In the genomic region with DNA sequence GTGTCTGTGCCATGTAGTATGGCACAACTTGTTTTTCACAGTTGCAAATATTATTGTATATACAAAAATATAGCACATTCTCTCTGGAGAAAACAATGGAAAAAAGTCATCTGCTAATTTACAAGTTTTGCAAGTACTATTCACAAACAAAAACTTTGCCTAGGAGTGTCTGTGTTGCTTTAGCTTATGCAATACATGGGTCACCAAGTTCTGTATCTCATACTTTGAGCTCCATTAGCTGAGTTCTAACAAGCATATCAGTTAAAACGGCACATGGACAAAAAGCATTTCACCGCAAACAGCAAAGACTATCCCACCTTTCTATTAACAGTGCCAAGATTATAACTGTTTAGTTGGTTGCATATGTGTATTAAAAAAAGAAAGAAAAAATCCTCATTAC, we compare ENCODE assay signal across 1 cellular context.
TF ChIP-seq lines count a peak whose summit lies in the region.

No MANE protein-coding gene starts in this region.

TF ChIP-seq in GM23338, 12 proteins besides CTCF, POLR2A, EP300 and RAD21 (continued from another document):
- TF ChIP-seq, protein P1, sequence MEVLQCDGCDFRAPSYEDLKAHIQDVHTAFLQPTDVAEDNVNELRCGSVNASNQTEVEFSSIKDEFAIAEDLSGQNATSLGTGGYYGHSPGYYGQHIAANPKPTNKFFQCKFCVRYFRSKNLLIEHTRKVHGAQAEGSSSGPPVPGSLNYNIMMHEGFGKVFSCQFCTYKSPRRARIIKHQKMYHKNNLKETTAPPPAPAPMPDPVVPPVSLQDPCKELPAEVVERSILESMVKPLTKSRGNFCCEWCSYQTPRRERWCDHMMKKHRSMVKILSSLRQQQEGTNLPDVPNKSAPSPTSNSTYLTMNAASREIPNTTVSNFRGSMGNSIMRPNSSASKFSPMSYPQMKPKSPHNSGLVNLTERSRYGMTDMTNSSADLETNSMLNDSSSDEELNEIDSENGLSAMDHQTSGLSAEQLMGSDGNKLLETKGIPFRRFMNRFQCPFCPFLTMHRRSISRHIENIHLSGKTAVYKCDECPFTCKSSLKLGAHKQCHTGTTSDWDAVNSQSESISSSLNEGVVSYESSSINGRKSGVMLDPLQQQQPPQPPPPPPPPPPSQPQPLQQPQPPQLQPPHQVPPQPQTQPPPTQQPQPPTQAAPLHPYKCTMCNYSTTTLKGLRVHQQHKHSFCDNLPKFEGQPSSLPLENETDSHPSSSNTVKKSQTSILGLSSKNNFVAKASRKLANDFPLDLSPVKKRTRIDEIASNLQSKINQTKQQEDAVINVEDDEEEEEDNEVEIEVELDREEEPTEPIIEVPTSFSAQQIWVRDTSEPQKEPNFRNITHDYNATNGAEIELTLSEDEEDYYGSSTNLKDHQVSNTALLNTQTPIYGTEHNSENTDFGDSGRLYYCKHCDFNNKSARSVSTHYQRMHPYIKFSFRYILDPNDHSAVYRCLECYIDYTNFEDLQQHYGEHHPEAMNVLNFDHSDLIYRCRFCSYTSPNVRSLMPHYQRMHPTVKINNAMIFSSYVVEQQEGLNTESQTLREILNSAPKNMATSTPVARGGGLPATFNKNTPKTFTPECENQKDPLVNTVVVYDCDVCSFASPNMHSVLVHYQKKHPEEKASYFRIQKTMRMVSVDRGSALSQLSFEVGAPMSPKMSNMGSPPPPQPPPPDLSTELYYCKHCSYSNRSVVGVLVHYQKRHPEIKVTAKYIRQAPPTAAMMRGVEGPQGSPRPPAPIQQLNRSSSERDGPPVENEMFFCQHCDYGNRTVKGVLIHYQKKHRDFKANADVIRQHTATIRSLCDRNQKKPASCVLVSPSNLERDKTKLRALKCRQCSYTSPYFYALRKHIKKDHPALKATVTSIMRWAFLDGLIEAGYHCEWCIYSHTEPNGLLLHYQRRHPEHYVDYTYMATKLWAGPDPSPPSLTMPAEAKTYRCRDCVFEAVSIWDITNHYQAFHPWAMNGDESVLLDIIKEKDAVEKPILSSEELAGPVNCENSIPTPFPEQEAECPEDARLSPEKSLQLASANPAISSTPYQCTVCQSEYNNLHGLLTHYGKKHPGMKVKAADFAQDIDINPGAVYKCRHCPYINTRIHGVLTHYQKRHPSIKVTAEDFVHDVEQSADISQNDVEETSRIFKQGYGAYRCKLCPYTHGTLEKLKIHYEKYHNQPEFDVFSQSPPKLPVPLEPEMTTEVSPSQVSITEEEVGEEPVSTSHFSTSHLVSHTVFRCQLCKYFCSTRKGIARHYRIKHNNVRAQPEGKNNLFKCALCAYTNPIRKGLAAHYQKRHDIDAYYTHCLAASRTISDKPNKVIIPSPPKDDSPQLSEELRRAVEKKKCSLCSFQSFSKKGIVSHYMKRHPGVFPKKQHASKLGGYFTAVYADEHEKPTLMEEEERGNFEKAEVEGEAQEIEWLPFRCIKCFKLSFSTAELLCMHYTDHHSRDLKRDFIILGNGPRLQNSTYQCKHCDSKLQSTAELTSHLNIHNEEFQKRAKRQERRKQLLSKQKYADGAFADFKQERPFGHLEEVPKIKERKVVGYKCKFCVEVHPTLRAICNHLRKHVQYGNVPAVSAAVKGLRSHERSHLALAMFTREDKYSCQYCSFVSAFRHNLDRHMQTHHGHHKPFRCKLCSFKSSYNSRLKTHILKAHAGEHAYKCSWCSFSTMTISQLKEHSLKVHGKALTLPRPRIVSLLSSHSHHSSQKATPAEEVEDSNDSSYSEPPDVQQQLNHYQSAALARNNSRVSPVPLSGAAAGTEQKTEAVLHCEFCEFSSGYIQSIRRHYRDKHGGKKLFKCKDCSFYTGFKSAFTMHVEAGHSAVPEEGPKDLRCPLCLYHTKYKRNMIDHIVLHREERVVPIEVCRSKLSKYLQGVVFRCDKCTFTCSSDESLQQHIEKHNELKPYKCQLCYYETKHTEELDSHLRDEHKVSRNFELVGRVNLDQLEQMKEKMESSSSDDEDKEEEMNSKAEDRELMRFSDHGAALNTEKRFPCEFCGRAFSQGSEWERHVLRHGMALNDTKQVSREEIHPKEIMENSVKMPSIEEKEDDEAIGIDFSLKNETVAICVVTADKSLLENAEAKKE (CRISPR knock-in tag; IDR thresholded peaks at IDR 0.05): no peak
- TF ChIP-seq POLR2AphosphoS5 (IDR thresholded peaks at IDR 0.05; ENCODE audit: low read depth): no peak
- no peak for TF ChIP-seq JUNB (IDR thresholded peaks at IDR 0.05; ENCODE audit: unreplicated experiment)
- no peak for TF ChIP-seq STAT1 (IDR thresholded peaks at IDR 0.05; ENCODE audit: unreplicated experiment)
